In genomic region chr4:156941940-156942548, GRCh38 we compare ENCODE assay signal across 8 cellular contexts. TPM values are rescaled to one million over a fixed set of nuclear protein-coding genes. Genes with fewer than 3 reads are reported as not detected.
A peak's percentile ranks its signal among the peaks of the same experiment; 100 is the strongest.
DNase-seq lines count a peak whose midpoint lies in the region; ATAC-seq and TF ChIP-seq lines count a peak whose summit lies in the region.

No MANE protein-coding gene starts in this region.

- peak overlapping the region; percentile 27 for H3K4me3 ChIP-seq in coronary artery
- no peak overlapping the region for H3K4me3 ChIP-seq in BE2C (ENCODE audit: low read depth, low read length)

- no peaks in the 10 kb centered on the region for H3K36me3 ChIP-seq in BE2C

- no peak for ATAC-seq in HG02973 (IDR thresholded peaks at IDR 0.05; ENCODE audit: unreplicated experiment)

- H3K4me3 Mint-ChIP-seq in mesothelial cell of epicardium = peak overlapping the region; percentile 47

- no peaks in the 10 kb centered on the region for H3K9me3 Mint-ChIP-seq in mesothelial cell of epicardium

- no peak for TF ChIP-seq CTCF in coronary artery (IDR thresholded peaks at IDR 0.05)
- TF ChIP-seq CTCF in mesothelial cell of epicardium (IDR thresholded peaks at IDR 0.05; ENCODE audit: unreplicated experiment) = no peak
- no peak for TF ChIP-seq CTCF in BE2C (IDR thresholded peaks at IDR 0.05; ENCODE audit: low read depth, low read length)

- DNase-seq in COLO668 (lab: John Stamatoyannopoulos, UW; ENCODE audit: unreplicated experiment) = peak; percentile 74
- peak; percentile 61 for DNase-seq in NCI-H2081 treated with DMSO at 0.1 percent for 48 hours (lab: John Stamatoyannopoulos, UW)
- DNase-seq in coronary artery (ENCODE audit: low spot score) = peak; percentile 81
- peak; percentile 39 to 61 for DNase-seq in mesothelial cell of epicardium (ENCODE audit: low spot score in 2 of 2, unreplicated experiment in 2 of 2)
- no peak for DNase-seq in occipital lobe (lab: John Stamatoyannopoulos, UW)
- no peak for DNase-seq in BE2C
- DNase-seq in stimulated activated CD4-positive, alpha-beta T cell treated with anti-CD3 and anti-CD28 coated beads, Interleukin-4, amount 100 ng/mL, for 4 hours = no peak

- no peaks in the 10 kb centered on the region for H3K36me3 Mint-ChIP-seq in mesothelial cell of epicardium

- H3K4me1 Mint-ChIP-seq in mesothelial cell of epicardium = peaks cover 58% of the 10 kb centered on the region

- H3K27me3 ChIP-seq in BE2C = no peaks in the 10 kb centered on the region

- H3K4me1 ChIP-seq in BE2C = no peaks in the 10 kb centered on the region

- peak overlapping the region; percentile 70 to 77 for H3K27ac ChIP-seq in coronary artery

- peak overlapping the region; percentile 99 for H3K27ac Mint-ChIP-seq in mesothelial cell of epicardium

- no peaks in the 10 kb centered on the region for H3K27me3 Mint-ChIP-seq in mesothelial cell of epicardium (ENCODE audit: low read depth)

- H3K9me3 ChIP-seq in BE2C = no peaks in the 10 kb centered on the region

RNA-seq across cellular contexts. Expression of gene PDGFC, which starts 29.6 kb away (rescaled TPM):
- total RNA-seq in mesothelial cell of epicardium (80.5 to 86.0 TPM (median 83.5 TPM) in 3 replicates), occipital lobe (29.0 TPM)
- not detected for polyA plus RNA-seq in BE2C (2012; ENCODE audit: insufficient read depth, insufficient read length, low read depth)

Comparison
In these comparisons a context has a peak if more than half of its experiments do, and no peak if none do; other contexts are left out.
1. DNase-seq: peak in COLO668 (single experiment), NCI-H2081 treated with DMSO at 0.1 percent for 48 hours (single experiment), coronary artery (single experiment) and mesothelial cell of epicardium (2 of 2); none in occipital lobe (single experiment), BE2C (single experiment) and stimulated activated CD4-positive, alpha-beta T cell treated with anti-CD3 and anti-CD28 coated beads, Interleukin-4, amount 100 ng/mL, for 4 hours (0 of 2).